Comparison of ENCODE assay signal across 8 cellular contexts in genomic region chr22:36330127-36330526, GRCh38. TPM values are rescaled to one million over a fixed set of nuclear protein-coding genes. Genes with fewer than 3 reads are reported as not detected.
DNase-seq lines count a peak whose midpoint lies in the region; ATAC-seq and TF ChIP-seq lines count a peak whose summit lies in the region.

No MANE protein-coding gene starts in this region.

- ATAC-seq in activated B cell treated with CpG ODN at 0.5 μM for 24 hours (ENCODE audit: low read depth) (no peak), gastroesophageal sphincter (no peak), gastrocnemius medialis (no peak), HG03097 (IDR thresholded peaks at IDR 0.05; ENCODE audit: low FRiP score, unreplicated experiment) (no peak)

- H3K9me3 ChIP-seq in gastroesophageal sphincter (no peaks in the 10 kb centered on the region), gastrocnemius medialis (no peaks in the 10 kb centered on the region)

- H3K4me3 Mint-ChIP-seq in activated B cell treated with CpG ODN at 0.5 μM for 24 hours, result peak overlapping the region; percentile 60

- peaks cover 0 to 34% of the 10 kb centered on the region in 2 donors for H3K36me3 ChIP-seq in gastroesophageal sphincter
- peaks cover 0 to 17% of the 10 kb centered on the region in 2 donors for H3K36me3 ChIP-seq in gastrocnemius medialis

- H3K9me3 Mint-ChIP-seq in activated B cell treated with CpG ODN at 0.5 μM for 24 hours, result no peaks in the 10 kb centered on the region

- peak overlapping the region in 1 of 2 donors; percentile 7 for H3K4me3 ChIP-seq in gastroesophageal sphincter
- peak overlapping the region in 1 of 4 donors; percentile 15 for H3K4me3 ChIP-seq in gastrocnemius medialis

- H3K4me1 Mint-ChIP-seq in activated B cell treated with CpG ODN at 0.5 μM for 24 hours, result peaks cover 82% of the 10 kb centered on the region

- CTCF ChIA-PET in activated B cell treated with CpG ODN at 0.5 μM for 24 hours (lab: Charles Lee), result interaction anchor here (4.1 kb wide), 1 partner anchor 28 kb away, joined by 16 read pairs; no protein-coding TSS in a partner anchor

- TF ChIP-seq CTCF in activated B cell treated with CpG ODN at 0.5 μM for 24 hours (IDR thresholded peaks at IDR 0.05), result no peak
- no peak for TF ChIP-seq CTCF in gastroesophageal sphincter (IDR thresholded peaks at IDR 0.05)
- TF ChIP-seq CTCF in gastrocnemius medialis (IDR thresholded peaks at IDR 0.05 in 4 of 5, conservative IDR thresholded peaks at IDR 0.05 in 1 of 5), result no peak

- H3K27me3 Mint-ChIP-seq in activated B cell treated with CpG ODN at 0.5 μM for 24 hours, result no peaks in the 10 kb centered on the region

- TF ChIP-seq POLR2A in gastroesophageal sphincter (IDR thresholded peaks at IDR 0.05), result no peak
- TF ChIP-seq POLR2A in gastrocnemius medialis (IDR thresholded peaks at IDR 0.05), result no peak

- H3K27me3 ChIP-seq in gastroesophageal sphincter (no peaks in the 10 kb centered on the region), gastrocnemius medialis (no peaks in the 10 kb centered on the region)

- intact Hi-C loops in activated B cell treated with CpG ODN at 0.5 μM for 24 hours (cut with micrococcal nuclease), result no loop called here
- intact Hi-C loops in gastrocnemius medialis (cut with DNase I; ENCODE audit: low total_unique reads), result no loop called here

- DNase-seq in ELR (ENCODE audit: low read depth) (peak; percentile 47), activated B cell treated with CpG ODN at 0.5 μM for 24 hours (no peak), gastrocnemius medialis (no peak), SKM-1 treated with dmso at 0.1 percent for 144 hours (lab: John Stamatoyannopoulos, UW; ENCODE audit: unreplicated experiment) (no peak), SIG-M5 treated with dmso at 0.1 percent for 504 hours (lab: John Stamatoyannopoulos, UW; ENCODE audit: unreplicated experiment) (no peak)
- DNase-seq in stimulated activated CD4-positive, alpha-beta T cell treated with anti-CD3 and anti-CD28 coated beads, Interleukin-1b, Interleukin-23, amount 100 ng/mL, for 48 hours, result no peak

- peak overlapping the region; percentile 99 for H3K27ac Mint-ChIP-seq in activated B cell treated with CpG ODN at 0.5 μM for 24 hours

- peak overlapping the region; percentile 99 to 100 (median 100) for H3K27ac ChIP-seq in gastroesophageal sphincter
- peak overlapping the region; percentile 82 to 84 (median 84) for H3K27ac ChIP-seq in gastrocnemius medialis

- 31 to 41% methylated on average over 9 of the region's 9 CpGs for WGBS in gastroesophageal sphincter (ENCODE audit: low coverage in 1 of 2), 2 donors

- TF ChIP-seq EP300 in gastroesophageal sphincter (IDR thresholded peaks at IDR 0.05), result no peak

- in situ Hi-C loops in gastrocnemius medialis (cut with MboI; ENCODE audit: low sequenced_read_pairs in 4 of 4), result no loop called here

- peaks cover 94% of the 10 kb centered on the region for H3K36me3 Mint-ChIP-seq in activated B cell treated with CpG ODN at 0.5 μM for 24 hours (ENCODE audit: low read depth)

- H3K4me1 ChIP-seq in gastroesophageal sphincter (peaks cover 40 to 100% (median 89%) of the 10 kb centered on the region in 3 donors), gastrocnemius medialis (peaks cover 85 to 86% of the 10 kb centered on the region in 2 donors)

- POLR2A ChIA-PET in activated B cell treated with CpG ODN at 0.5 μM for 24 hours (lab: Charles Lee), result interaction anchor here (3.9 kb wide), 1 partner anchor 56 kb away, joined by 72 read pairs; the partner anchor contains the start of gene MYH9

RNA-seq across cellular contexts. Expression of gene MYH9, which starts 57.6 kb away (rescaled TPM):
- 714 and 755 TPM in 2 replicates for total RNA-seq in activated B cell treated with CpG ODN at 0.5 μM for 24 hours
- 100 to 1,000 TPM; 304 to 366 (median 322) TPM for total RNA-seq in gastroesophageal sphincter
- total RNA-seq in gastrocnemius medialis, result 100 to 1,000 TPM in 3 of 4 donors, 10 to 100 TPM in 1; 38.9 to 115 (median 104) TPM
